ENCODE assay signal across 28 cellular contexts in genomic region chr16:4246777-4247476, GRCh38. TPM values are rescaled to one million over a fixed set of nuclear protein-coding genes. Genes with fewer than 3 reads are reported as not detected.
A peak's percentile ranks its signal among the peaks of the same experiment; 100 is the strongest.
DNase-seq lines count a peak whose midpoint lies in the region; ATAC-seq and TF ChIP-seq lines count a peak whose summit lies in the region.
"Had no signal": no experiment of that assay in that cellular context is flagged by ENCODE, and none has a peak within 500 bp of the region (broad histone marks: within the 10 kb centered on the region; RNA-seq: fewer than 3 reads in every experiment).

No MANE protein-coding gene starts in this region.

- no peak for TF ChIP-seq EP300 in esophagus muscularis mucosa (IDR thresholded peaks at IDR 0.05)

- H3K9ac ChIP-seq in Loucy (ENCODE audit: low read depth, low read length, poor library complexity, severe bottlenecking) = peak overlapping the region; percentile 22
- peak overlapping the region in 2 of 3 donors; percentile 14 to 23 for H3K9ac ChIP-seq in skeletal muscle tissue (ENCODE audit: low read depth in 1 of 3, low read length in 3 of 3)

- H3K9me3 ChIP-seq in Loucy (ENCODE audit: insufficient read depth, low read depth, low read length) (no peaks in the 10 kb centered on the region), skeletal muscle tissue (ENCODE audit: control insufficient read depth in 3 of 3, low read length in 3 of 3) (no peaks in the 10 kb centered on the region), esophagus muscularis mucosa (no peaks in the 10 kb centered on the region)
- H3K9me3 ChIP-seq: right lobe of liver, suprapubic skin had no signal

- H3K4me2 ChIP-seq in Loucy (ENCODE audit: low read depth, low read length, poor library complexity, severe bottlenecking) = no peak overlapping the region

- peak; percentile 27 for TF ChIP-seq POLR2A in erythroblast (IDR thresholded peaks at IDR 0.05; ENCODE audit: low read length)
- TF ChIP-seq POLR2A in esophagus muscularis mucosa (IDR thresholded peaks at IDR 0.05; ENCODE audit: low read depth) = no peak

- H3K79me2 ChIP-seq in Loucy (ENCODE audit: insufficient read depth, low read length) = no peaks in the 10 kb centered on the region

- H3K36me3 ChIP-seq in Loucy (ENCODE audit: insufficient read depth, low read length) (no peaks in the 10 kb centered on the region), skeletal muscle tissue (ENCODE audit: control insufficient read depth in 3 of 3, insufficient read depth in 3 of 3, low read length in 3 of 3) (no peaks in the 10 kb centered on the region), esophagus muscularis mucosa (no peaks in the 10 kb centered on the region)
- H3K36me3 ChIP-seq: right lobe of liver, SJCRH30, suprapubic skin had no signal

- H3K27ac ChIP-seq in skeletal muscle tissue (ENCODE audit: low read depth, low read length) (peak overlapping the region; percentile 36), esophagus muscularis mucosa (replicated peaks in 1 of 4) (no peak overlapping the region)
- H3K27ac ChIP-seq: dorsolateral prefrontal cortex, right lobe of liver, suprapubic skin had no signal

- H3K4me1 ChIP-seq in Loucy (ENCODE audit: insufficient read depth, low read length, poor library complexity, severe bottlenecking) (peaks cover 3% of the 10 kb centered on the region), skeletal muscle tissue (ENCODE audit: control insufficient read depth in 3 of 3, insufficient read depth in 3 of 3, low read length in 3 of 3) (peaks cover 14 to 32% (median 22%) of the 10 kb centered on the region in 3 donors), esophagus muscularis mucosa (no peaks in the 10 kb centered on the region)
- H3K4me1 ChIP-seq: right lobe of liver, suprapubic skin had no signal

- intact Hi-C loops in esophagus muscularis mucosa (cut with DNase I) = no loop called here

- no peak overlapping the region for H3K4me3 ChIP-seq in Loucy (ENCODE audit: low read length, poor library complexity, severe bottlenecking)
- H3K4me3 ChIP-seq in skeletal muscle tissue (ENCODE audit: low read length in 3 of 3) = no peak overlapping the region
- H3K4me3 ChIP-seq in esophagus muscularis mucosa = no peak overlapping the region
- H3K4me3 ChIP-seq: dorsolateral prefrontal cortex, right lobe of liver, SJCRH30, suprapubic skin had no signal

- H3K27me3 ChIP-seq in Loucy (ENCODE audit: insufficient read depth, low read length, poor library complexity, severe bottlenecking) (no peaks in the 10 kb centered on the region), skeletal muscle tissue (ENCODE audit: control insufficient read depth in 3 of 3, insufficient read depth in 3 of 3, low read length in 3 of 3) (no peaks in the 10 kb centered on the region), esophagus muscularis mucosa (no peaks in the 10 kb centered on the region)
- H3K27me3 ChIP-seq: dorsolateral prefrontal cortex, right lobe of liver, SJCRH30, suprapubic skin had no signal

- no peak for TF ChIP-seq CTCF in Loucy (conservative IDR thresholded peaks at IDR 0.05; ENCODE audit: low read length)
- TF ChIP-seq CTCF in esophagus muscularis mucosa (IDR thresholded peaks at IDR 0.05) = no peak

- H3K9me2 ChIP-seq in Loucy (replicated peaks; ENCODE audit: low read depth, low read length) = no peaks in the 10 kb centered on the region

- DNase-seq in NCI-H2107 treated with DMSO at 0.1 percent for 48 hours (lab: John Stamatoyannopoulos, UW; ENCODE audit: unreplicated experiment) = peak; percentile 26
- no peak for DNase-seq in NCI-H2107 (lab: John Stamatoyannopoulos, UW)
- peak; percentile 22 to 72 for DNase-seq in erythroblast (lab: John Stamatoyannopoulos, UW)
- no peak for DNase-seq in esophagus muscularis mucosa (ENCODE audit: extremely low spot score)
- DNase-seq: 8988T; activated CD4-positive, alpha-beta T cell treated with anti-CD3 and anti-CD28 coated beads for 36 hours; activated CD8-positive, alpha-beta memory T cell treated with anti-CD3 and anti-CD28 coated beads for 24 hours; activated gamma-delta T cell treated with Interleukin-2 at 50 U/mL for 16 hours; activated naive CD8-positive, alpha-beta T cell treated with anti-CD3 and anti-CD28 coated beads, Interleukin-2, amount 50 U/mL, for 24 hours; activated T-cell treated with anti-CD3 and anti-CD28 coated beads, Interleukin-2, amount 50 U/mL, for 24 hours; CD4-positive, CD25-positive, alpha-beta regulatory T cell; dorsolateral prefrontal cortex; HCEC 1CT; Karpas-422; MV-4-11; NCI-H1436 treated with DMSO at 0.1 percent for 48 hours; NCI-H2171 treated with DMSO at 0.1 percent for 48 hours; right lobe of liver; stimulated activated CD4-positive, alpha-beta T cell treated with anti-CD3 and anti-CD28 coated beads, Interleukin-4, amount 100 ng/mL, for 24 hours; stimulated activated naive B cell treated with anti-CD40 and anti-IgM and Interleukin-4, amounts not matched to agents 10 μg/mL and 1 μg/mL and 100 μg/mL, for 72 hours had no signal

- H4K20me1 ChIP-seq in Loucy (ENCODE audit: insufficient read depth, low read length, poor library complexity, severe bottlenecking) = no peaks in the 10 kb centered on the region

- ATAC-seq in HG02610 (IDR thresholded peaks at IDR 0.05; ENCODE audit: unreplicated experiment) = no peak
- ATAC-seq in esophagus mucosa = no peak
- ATAC-seq: activated CD4-positive, alpha-beta T cell treated with anti-CD3 and anti-CD28 coated beads for 36 hours; activated naive CD8-positive, alpha-beta T cell treated with anti-CD3 and anti-CD28 coated beads, Interleukin-2, amount 50 U/mL, for 24 hours; right lobe of liver; stimulated activated naive B cell treated with anti-CD40 and anti-IgM and Interleukin-4, amounts not matched to agents 10 μg/mL and 1 μg/mL and 100 μg/mL, for 72 hours had no signal

- H3F3A ChIP-seq in Loucy (ENCODE audit: low read depth) = no peaks in the 10 kb centered on the region

- WGBS in esophagus muscularis mucosa = 81% methylated on average over 13 of the region's 14 CpGs

- no peak overlapping the region for H2AFZ ChIP-seq in Loucy (ENCODE audit: low read length)

RNA-seq across cellular contexts. Expression of gene SRL, which starts 5.0 kb away (rescaled TPM):
- 230 TPM for total RNA-seq in skeletal muscle tissue
- 1 to 10 TPM in 3 of 4 donors, under 1 TPM in 1; 0.83 to 2.2 (median 1.5) TPM for total RNA-seq in esophagus muscularis mucosa
- total RNA-seq in esophagus mucosa = 0.16 TPM
- total RNA-seq: activated CD4-positive, alpha-beta T cell treated with anti-CD3 and anti-CD28 coated beads for 36 hours; CD4-positive, CD25-positive, alpha-beta regulatory T cell; Daoy; HT1080 had no signal

RNA-seq across cellular contexts. Expression of gene TFAP4, which starts 25.9 kb away (rescaled TPM):
- total RNA-seq in skeletal muscle tissue (5.2 TPM), esophagus muscularis mucosa (1 to 10 TPM; 2.8 to 4.6 (median 3.7) TPM), esophagus mucosa (11.6 TPM)

Comparison
In these comparisons a context has a peak if more than half of its experiments do, and no peak if none do; other contexts are left out.
1. DNase-seq: peak in NCI-H2107 treated with DMSO at 0.1 percent for 48 hours (single experiment) and erythroblast (2 of 2); none in NCI-H2107 (single experiment) and esophagus muscularis mucosa (single experiment).
2. RNA of gene SRL, which starts 5.0 kb away (total RNA-seq): 230 TPM in skeletal muscle tissue (single experiment); 0.83 to 2.2 TPM in esophagus muscularis mucosa and 0.16 TPM in esophagus mucosa (single experiment); every median in the first group is over 10 times any median in the second.